ENCODE assay signal across 8 cellular contexts in the genomic region with DNA sequence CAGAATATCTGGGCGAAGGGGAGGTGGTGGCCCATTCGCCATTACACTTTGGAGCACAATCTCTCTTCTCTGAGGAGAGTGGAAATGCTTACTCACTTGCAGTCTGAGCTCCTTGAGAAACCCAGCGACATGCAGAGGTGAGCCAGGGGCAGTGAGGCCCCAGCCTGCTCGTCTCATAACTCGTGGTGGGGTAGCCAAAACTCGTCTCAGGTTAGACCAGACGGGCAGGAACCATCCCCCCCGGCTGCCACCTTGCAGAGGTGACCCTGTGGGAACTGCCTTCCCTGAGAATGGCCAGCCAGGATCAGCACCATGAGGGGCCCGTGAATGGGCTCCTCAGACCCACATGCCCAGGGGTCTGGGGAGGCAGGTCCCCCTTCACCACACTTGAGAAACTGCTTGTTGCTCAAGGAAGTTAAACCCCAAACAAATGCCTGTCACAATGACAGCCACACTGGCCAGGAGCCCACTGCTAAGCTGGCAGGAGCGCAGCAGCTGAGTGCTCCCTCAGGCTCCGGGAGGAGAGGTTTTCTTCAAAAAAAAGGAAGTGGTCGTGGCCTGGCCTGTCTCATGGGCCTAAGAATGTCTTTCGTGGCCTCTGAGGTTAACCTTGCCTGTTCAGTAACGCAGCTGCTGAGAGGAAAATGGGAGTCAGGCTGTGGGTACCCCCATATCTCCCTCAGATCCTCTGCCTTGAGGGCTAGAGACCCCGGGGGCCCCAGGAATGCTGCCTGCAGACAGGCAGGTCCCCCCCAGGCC. TPM values are rescaled to one million over a fixed set of nuclear protein-coding genes. Genes with fewer than 3 reads are reported as not detected.
DNase-seq lines count a peak whose midpoint lies in the region; ATAC-seq and TF ChIP-seq lines count a peak whose summit lies in the region.
"Had no signal": no experiment of that assay in that cellular context is flagged by ENCODE, and none has a peak within 500 bp of the region (broad histone marks: within the 10 kb centered on the region; RNA-seq: fewer than 3 reads in every experiment).

No MANE protein-coding gene starts in this region.

- H3K27ac ChIP-seq in endodermal cell (ENCODE audit: low read depth, low read length): peak overlapping the region; percentile 61

- 89 to 92% methylated on average over 12 to 15 of the region's 15 CpGs for WGBS in endodermal cell (ENCODE audit: insufficient coverage in 1 of 2, insufficient read length in 1 of 2), 2 experiments

- DNase-seq in NAMALWA (ENCODE audit: low spot score) (peak; percentile 61), endodermal cell (peak; percentile 60), occipital lobe (lab: John Stamatoyannopoulos, UW) (peak; percentile 29), NCI-H146 (lab: John Stamatoyannopoulos, UW) (no peak), NCI-H146 treated with DMSO at 0.1 percent for 48 hours (lab: John Stamatoyannopoulos, UW; ENCODE audit: unreplicated experiment) (no peak)

- no peaks in the 10 kb centered on the region for H3K9me3 Mint-ChIP-seq in endodermal cell
- H3K9me3 Mint-ChIP-seq: T-cell had no signal

- no peaks in the 10 kb centered on the region for H3K27me3 ChIP-seq in endodermal cell (ENCODE audit: control insufficient read depth, insufficient read depth, low read length, poor library complexity, severe bottlenecking)

- H3K4me1 Mint-ChIP-seq in endodermal cell: peaks cover 16% of the 10 kb centered on the region

- H3K27me3 Mint-ChIP-seq in endodermal cell (ENCODE audit: insufficient read depth): no peaks in the 10 kb centered on the region

- no peaks in the 10 kb centered on the region for H3K9me3 ChIP-seq in endodermal cell (ENCODE audit: control insufficient read depth, low read length)

- ATAC-seq in GM21367 (IDR thresholded peaks at IDR 0.05; ENCODE audit: unreplicated experiment) (peak; percentile 48), HG02885 (IDR thresholded peaks at IDR 0.05; ENCODE audit: poor library complexity, unreplicated experiment) (no peak)
- ATAC-seq: T-cell had no signal

- no peak overlapping the region for H3K4me3 ChIP-seq in endodermal cell (ENCODE audit: low read length)

- H3K27ac Mint-ChIP-seq in endodermal cell: peak overlapping the region; percentile 82
- H3K27ac Mint-ChIP-seq: T-cell had no signal

- no peak overlapping the region for H3K4me3 Mint-ChIP-seq in endodermal cell
- H3K4me3 Mint-ChIP-seq: T-cell had no signal

- no peaks in the 10 kb centered on the region for H3K36me3 ChIP-seq in endodermal cell (ENCODE audit: control insufficient read depth, insufficient read depth, low read length)

- no peak overlapping the region for H3K9ac ChIP-seq in endodermal cell (ENCODE audit: extremely low read depth, low read length, poor library complexity, severe bottlenecking)

- peaks cover 2% of the 10 kb centered on the region for H3K4me1 ChIP-seq in endodermal cell (ENCODE audit: control insufficient read depth, insufficient read depth, low read length)

- H3K36me3 Mint-ChIP-seq in endodermal cell (ENCODE audit: low read depth): peaks cover 4% of the 10 kb centered on the region

- TF ChIP-seq CTCF in endodermal cell (conservative IDR thresholded peaks at IDR 0.05): no peak

RNA-seq across cellular contexts. Expression of a gene that starts 9.2 kb away (rescaled TPM):
- 10 to 100 TPM; 76.6 to 91.4 TPM for total RNA-seq in endodermal cell
- 52.8 TPM for polyA plus RNA-seq in endodermal cell (2013, experiment 1 of 2)
- polyA plus RNA-seq in endodermal cell (2013, experiment 2 of 2): 43.7 TPM
- 15.4 TPM for total RNA-seq in occipital lobe

Comparison
In these comparisons a context has a peak if more than half of its experiments do, and no peak if none do; other contexts are left out.
1. DNase-seq: peak in NAMALWA (single experiment), endodermal cell (single experiment) and occipital lobe (single experiment); none in NCI-H146 (single experiment) and NCI-H146 treated with DMSO at 0.1 percent for 48 hours (single experiment).